Comparison of ENCODE assay signal across 25 cellular contexts in the genomic region with DNA sequence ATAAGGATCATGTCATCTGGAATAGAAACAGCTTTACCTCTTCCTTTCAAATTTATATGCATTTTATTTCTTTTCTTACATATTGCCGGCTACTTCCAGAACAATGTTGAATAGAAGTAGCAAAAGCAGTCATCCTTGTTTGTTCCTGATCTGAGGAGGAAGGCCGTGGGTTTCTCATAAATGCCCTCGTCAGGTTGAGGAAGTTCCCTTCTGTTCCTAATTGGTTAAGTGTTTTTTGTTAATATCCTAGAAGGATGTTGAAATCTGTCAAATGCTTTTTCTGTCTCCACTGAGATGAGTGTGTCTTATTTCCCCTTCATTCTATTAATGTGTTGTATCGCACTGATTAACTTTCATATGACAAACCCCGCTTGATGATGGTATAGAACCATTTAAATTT. TPM values are rescaled to one million over a fixed set of nuclear protein-coding genes. Genes with fewer than 3 reads are reported as not detected.
"Had no signal": no experiment of that assay in that cellular context is flagged by ENCODE, and none has a peak within 500 bp of the region (broad histone marks: within the 10 kb centered on the region; RNA-seq: fewer than 3 reads in every experiment).

No MANE protein-coding gene starts in this region.

- DNase-seq: activated CD4-positive, alpha-beta T cell treated with anti-CD3 and anti-CD28 coated beads for 48 hours; activated CD4-positive, alpha-beta T cell treated with anti-CD3 and anti-CD28 coated beads, Interleukin-2, amount 50 U/mL, for 4 hours; activated CD4-positive, CD25-positive, alpha-beta regulatory T cell treated with anti-CD3 and anti-CD28 coated beads, Interleukin-2, amount 50 U/mL, for 72 hours; activated CD8-positive, alpha-beta memory T cell treated with anti-CD3 and anti-CD28 coated beads, Interleukin-2, amount 50 U/mL, for 48 hours; activated CD8-positive, alpha-beta T cell treated with anti-CD3 and anti-CD28 coated beads, Interleukin-2, amount 10 ng/mL, durations not matched to agents 7 days and 5 days; activated naive CD4-positive, alpha-beta T cell treated with anti-CD3 and anti-CD28 coated beads, Interleukin-2, amount 50 U/mL, for 16 hours; activated naive CD8-positive, alpha-beta T cell treated with anti-CD3 and anti-CD28 coated beads, Interleukin-2, amount 10 ng/mL, durations not matched to agents 7 days and 5 days; activated T-cell treated with anti-CD3 and anti-CD28 coated beads, Interleukin-2, amount 50 U/mL, for 1 hour; adrenal gland; anterior cingulate cortex; cerebellar nuclear complex; NCI-H1092; NCI-H1417; NCI-H1930; NCI-H2171; NCI-H2227 treated with DMSO at 0.1 percent for 48 hours; NCI-H526 treated with DMSO at 0.1 percent for 48 hours; NCI-H82; Right ventricle myocardium superior had no signal

- H3K9me3 ChIP-seq: adrenal gland, Peyer's patch had no signal

- H3K4me1 ChIP-seq: adrenal gland, Peyer's patch had no signal

- H3K27me3 ChIP-seq: adrenal gland, Peyer's patch had no signal

- H3K4me3 ChIP-seq: adrenal gland, Peyer's patch had no signal

- H3K4me2 ChIP-seq: KMS-11 had no signal

- H3K36me3 ChIP-seq: adrenal gland, Peyer's patch had no signal

- H3K9ac ChIP-seq: KMS-11 had no signal

- ATAC-seq: activated CD8-positive, alpha-beta T cell treated with anti-CD3 and anti-CD28 coated beads, Interleukin-2, amount 10 ng/mL, durations not matched to agents 7 days and 5 days; WTC11 had no signal

- H3K27ac ChIP-seq: adrenal gland, KMS-11, Peyer's patch, RWPE1 had no signal

RNA-seq across cellular contexts. Expression of a gene that starts 15.4 kb away (rescaled TPM):
- total RNA-seq: activated naive CD8-positive, alpha-beta T cell treated with anti-CD3 and anti-CD28 coated beads, Interleukin-2, amount 10 ng/mL, durations not matched to agents 7 days and 5 days; adrenal gland; MCF 10A; NCI-H460 had no signal

RNA-seq across cellular contexts. Expression of a gene that starts 17.3 kb away (rescaled TPM):
- total RNA-seq: MCF 10A, NCI-H460 had no signal

RNA-seq across cellular contexts. Expression of a gene that starts 24.9 kb away (rescaled TPM):
- total RNA-seq: MCF 10A, NCI-H460 had no signal
